In the genomic region with DNA sequence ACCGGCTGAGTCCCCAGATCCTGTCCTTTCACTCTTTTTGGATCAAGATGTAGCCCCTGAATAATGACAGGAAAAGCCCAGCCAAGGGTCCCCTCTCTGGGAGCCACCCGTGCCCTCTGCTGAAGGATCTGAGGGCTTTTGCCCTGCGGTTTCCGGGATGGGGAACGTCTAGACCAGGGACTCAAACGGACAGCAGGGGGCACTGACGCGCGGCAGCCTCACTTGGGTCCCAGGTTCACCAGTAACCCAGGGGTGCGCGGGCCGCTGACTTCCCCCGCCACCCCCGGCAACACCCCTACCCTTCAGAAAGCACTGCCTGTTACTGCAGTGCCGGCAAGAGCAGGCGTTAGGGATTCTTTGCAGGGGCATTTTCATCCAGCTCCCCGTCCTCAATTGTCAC, we compare ENCODE assay signal across 1 cellular context.
TF ChIP-seq lines count a peak whose summit lies in the region.

No MANE protein-coding gene starts in this region.

TF ChIP-seq in endothelial cell of umbilical vein, 7 proteins besides CTCF, POLR2A, EP300 and RAD21:
- TF ChIP-seq JUN (IDR thresholded peaks at IDR 0.05; ENCODE audit: borderline replicate concordance, insufficient read depth, insufficient read length, low read depth) (no peak), FOS (IDR thresholded peaks at IDR 0.05; ENCODE audit: borderline replicate concordance, insufficient read depth, low read length) (no peak), GATA2 (IDR thresholded peaks at IDR 0.05; ENCODE audit: insufficient read depth, insufficient read length, low read depth, low read length) (no peak), EZH2 (IDR thresholded peaks at IDR 0.05; ENCODE audit: borderline replicate concordance, low read depth, low read length, severe bottlenecking) (no peak)
- TF ChIP-seq, protein P1, sequence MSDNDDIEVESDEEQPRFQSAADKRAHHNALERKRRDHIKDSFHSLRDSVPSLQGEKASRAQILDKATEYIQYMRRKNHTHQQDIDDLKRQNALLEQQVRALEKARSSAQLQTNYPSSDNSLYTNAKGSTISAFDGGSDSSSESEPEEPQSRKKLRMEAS (IDR thresholded peaks at IDR 0.05; ENCODE audit: insufficient read depth, insufficient read length) = no peak
TF ChIP-seq in endothelial cell of umbilical vein: peak in this region for 0.
